ENCODE assay signal across 14 cellular contexts in genomic region chrX:40068048-40068447, GRCh38. TPM values are rescaled to one million over a fixed set of nuclear protein-coding genes. Genes with fewer than 3 reads are reported as not detected.
DNase-seq lines count a peak whose midpoint lies in the region; ATAC-seq, FAIRE-seq and TF ChIP-seq lines count a peak whose summit lies in the region.
"Had no signal": no experiment of that assay in that cellular context is flagged by ENCODE, and none has a peak within 500 bp of the region (broad histone marks: within the 10 kb centered on the region; RNA-seq: fewer than 3 reads in every experiment).

No MANE protein-coding gene starts in this region.

- H3K36me3 ChIP-seq in spleen = peaks cover 0 to 95% (median 37%) of the 10 kb centered on the region in 6 donors

- no peaks in the 10 kb centered on the region for H3K9me3 ChIP-seq in spleen
- H3K9me3 ChIP-seq: heart right ventricle, SJSA1 had no signal

- peaks cover 0 to 8% (median 0%) of the 10 kb centered on the region in 6 donors for H3K4me1 ChIP-seq in spleen
- H3K4me1 ChIP-seq: SJSA1 had no signal

- DNase-seq in DMS53 (lab: John Stamatoyannopoulos, UW) (peak; percentile 66), DMS53 treated with DMSO at 0.1 percent for 48 hours (lab: John Stamatoyannopoulos, UW; ENCODE audit: unreplicated experiment) (no peak), GM12891 (ENCODE audit: insufficient read length, low spot score) (no peak), RPMI7951 (ENCODE audit: low read depth) (peak; percentile 62), fibroblast of gingiva (ENCODE audit: low read depth) (peak; percentile 42), spleen (no peak), iPS-NIHi11 (ENCODE audit: low spot score) (no peak)
- DNase-seq: activated CD8-positive, alpha-beta memory T cell treated with anti-CD3 and anti-CD28 coated beads, Interleukin-2, amount 50 U/mL, for 48 hours; cerebellar nuclear complex; heart right ventricle; NCI-H1048 had no signal

- TF ChIP-seq POLR2A in GM12891 (IDR thresholded peaks at IDR 0.05; ENCODE audit: low read depth, low read length) = no peak
- TF ChIP-seq POLR2A in spleen (IDR thresholded peaks at IDR 0.05) = no peak

- no peak for ATAC-seq in GM18861 (IDR thresholded peaks at IDR 0.05; ENCODE audit: unreplicated experiment)
- ATAC-seq: heart right ventricle had no signal

- FAIRE-seq in GM12891 (lab: Jason Lieb, UNC) = peak; percentile 85

- no peak for TF ChIP-seq CTCF in spleen (IDR thresholded peaks at IDR 0.05 in 8 of 11, conservative IDR thresholded peaks at IDR 0.05 in 3 of 11)

- intact Hi-C loops in spleen (cut with DNase I; ENCODE audit: low total_unique reads) = no loop called here

- 73 to 97% (median 88%) methylated on average over 2 to 4 of the region's 4 CpGs for WGBS in spleen, 5 donors

- no peaks in the 10 kb centered on the region for H3K27me3 ChIP-seq in spleen (replicated peaks in 1 of 7)
- H3K27me3 ChIP-seq: SJSA1 had no signal

- H3K4me3 ChIP-seq in spleen = no peak overlapping the region
- H3K4me3 ChIP-seq: heart right ventricle, SJSA1, skin epidermis had no signal

- H3K27ac ChIP-seq in spleen = no peak overlapping the region
- H3K27ac ChIP-seq: heart right ventricle, SJSA1, skin epidermis had no signal

TF ChIP-seq in GM12891, 5 proteins besides CTCF, POLR2A, EP300 and RAD21:
- TF ChIP-seq SPI1 (IDR thresholded peaks at IDR 0.05; ENCODE audit: low read depth, low read length) = no peak
- TF ChIP-seq POLR2AphosphoS5 (IDR thresholded peaks at IDR 0.05; ENCODE audit: low read depth, low read length) = no peak
- no peak for TF ChIP-seq POU2F2 (IDR thresholded peaks at IDR 0.05; ENCODE audit: low read depth, low read length)
- TF ChIP-seq PAX5 (IDR thresholded peaks at IDR 0.05; ENCODE audit: insufficient read depth, low read length, severe bottlenecking) = no peak
- TF ChIP-seq TAF1 (IDR thresholded peaks at IDR 0.05; ENCODE audit: low read depth, low read length) = no peak
TF ChIP-seq in GM12891: peak in this region for 0.

RNA-seq across cellular contexts. Expression of gene BCOR, which starts 29.7 kb away (rescaled TPM):
- 5.5 TPM for polyA plus RNA-seq in GM12891 (2012; ENCODE audit: low read depth, missing spikeins)
- total RNA-seq in RPMI7951 (2014; rRNA removed; shearing (Covaris generic)) = 29.5 and 42.9 TPM in 2 replicates
- total RNA-seq in spleen = 10 to 100 TPM; 26.1 to 38.6 (median 31.8) TPM
- polyA plus RNA-seq in spleen = 10 to 100 TPM in 1 of 3 donors, 1 to 10 TPM in 2; 8.3 to 13.1 (median 9.8) TPM

Comparison
In these comparisons a context has a peak if more than half of its experiments do, and no peak if none do; other contexts are left out.
1. DNase-seq: peak in DMS53 (single experiment), RPMI7951 (single experiment) and fibroblast of gingiva (single experiment); none in DMS53 treated with DMSO at 0.1 percent for 48 hours (single experiment), GM12891 (single experiment), spleen (single experiment) and iPS-NIHi11 (single experiment).